Comparison of ENCODE assay signal across 22 cellular contexts in the genomic region with DNA sequence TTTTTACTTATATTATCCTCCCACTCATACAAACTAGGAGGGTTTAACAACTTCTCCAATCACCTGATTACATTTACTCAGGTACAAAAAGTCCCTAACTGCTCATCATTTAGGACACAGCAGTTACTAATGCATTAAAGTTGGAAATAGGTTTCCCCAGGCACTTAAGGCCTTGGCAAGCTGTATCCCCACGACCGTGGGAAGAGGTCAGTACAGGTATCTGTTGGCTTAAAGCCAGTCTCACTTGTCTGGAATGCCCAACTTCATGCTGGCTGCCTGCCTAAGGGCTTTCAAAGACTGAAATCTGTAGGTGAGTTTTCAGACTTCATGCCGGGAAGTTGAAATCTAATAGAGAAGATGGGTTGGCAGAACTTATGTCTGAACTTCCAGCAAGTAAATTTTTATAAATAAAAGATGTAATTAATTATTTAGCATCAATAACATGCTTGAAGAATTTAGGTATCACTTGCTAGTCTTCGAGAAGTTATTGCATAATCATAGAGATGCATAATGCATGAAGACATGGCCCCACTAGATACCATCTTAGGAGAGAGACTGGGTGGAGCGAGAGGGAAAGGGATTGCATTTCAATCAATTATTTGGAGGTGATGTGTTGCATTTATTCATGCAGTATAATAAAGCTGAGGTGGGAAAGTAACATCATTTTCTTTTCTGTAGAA. TPM values are rescaled to one million over a fixed set of nuclear protein-coding genes. Genes with fewer than 3 reads are reported as not detected.
DNase-seq lines count a peak whose midpoint lies in the region; ATAC-seq and TF ChIP-seq lines count a peak whose summit lies in the region.
"Had no signal": no experiment of that assay in that cellular context is flagged by ENCODE, and none has a peak within 500 bp of the region (broad histone marks: within the 10 kb centered on the region; RNA-seq: fewer than 3 reads in every experiment).

No MANE protein-coding gene starts in this region.

- H3K4me1 Mint-ChIP-seq in HFFc6 (ENCODE audit: low read depth), result peaks cover 51% of the 10 kb centered on the region
- H3K4me1 Mint-ChIP-seq in osteocyte (ENCODE audit: unreplicated experiment), result peaks cover 41% of the 10 kb centered on the region
- peaks cover under 1% of the 10 kb centered on the region for H3K4me1 Mint-ChIP-seq in activated CD4-positive, alpha-beta T cell treated with anti-CD3 and anti-CD28 coated beads, Interleukin-2, amount 10 ng/mL, durations not matched to agents 24 days and 14 days
- H3K4me1 Mint-ChIP-seq: naive B cell had no signal

- H3K4me1 ChIP-seq in RWPE2 (ENCODE audit: insufficient read depth, poor library complexity, severe bottlenecking) (peaks cover 11% of the 10 kb centered on the region), ascending aorta (no peaks in the 10 kb centered on the region)

- no peak overlapping the region for H3K4me3 ChIP-seq in RWPE2 (ENCODE audit: severe bottlenecking)
- no peak overlapping the region for H3K4me3 ChIP-seq in ascending aorta
- H3K4me3 ChIP-seq: heart right ventricle had no signal

- intact Hi-C loops in left colon (cut with DNase I, micrococcal nuclease) (no loop called here), ascending aorta (cut with DNase I) (no loop called here)
- intact Hi-C loops in activated CD4-positive, alpha-beta T cell treated with anti-CD3 and anti-CD28 coated beads, Interleukin-2, amount 10 ng/mL, durations not matched to agents 24 days and 14 days (cut with micrococcal nuclease), result no loop called here

- H3K36me3 Mint-ChIP-seq in HFFc6 (ENCODE audit: low read depth), result peaks cover 6% of the 10 kb centered on the region; the same call in 1 of the 2 replicates
- peaks cover 9% of the 10 kb centered on the region for H3K36me3 Mint-ChIP-seq in osteocyte (ENCODE audit: unreplicated experiment)
- no peaks in the 10 kb centered on the region for H3K36me3 Mint-ChIP-seq in activated CD4-positive, alpha-beta T cell treated with anti-CD3 and anti-CD28 coated beads, Interleukin-2, amount 10 ng/mL, durations not matched to agents 24 days and 14 days (ENCODE audit: low read depth)
- H3K36me3 Mint-ChIP-seq: naive B cell had no signal

- H3K36me3 ChIP-seq in RWPE2 (ENCODE audit: low read depth) (no peaks in the 10 kb centered on the region), ascending aorta (no peaks in the 10 kb centered on the region)
- H3K36me3 ChIP-seq: heart right ventricle, WERI-Rb-1 had no signal

- TF ChIP-seq CTCF in HFFc6 (IDR thresholded peaks at IDR 0.05), result no peak
- TF ChIP-seq CTCF in RWPE2 (IDR thresholded peaks at IDR 0.05; ENCODE audit: poor library complexity, severe bottlenecking), result no peak
- TF ChIP-seq CTCF in osteocyte (IDR thresholded peaks at IDR 0.05), result no peak
- no peak for TF ChIP-seq CTCF in ascending aorta (IDR thresholded peaks at IDR 0.05)

- H3K4me3 Mint-ChIP-seq in HFFc6 (peak overlapping the region; percentile 41; the same call in 1 of the 2 replicates), osteocyte (ENCODE audit: unreplicated experiment) (peak overlapping the region; percentile 3)
- no peak overlapping the region for H3K4me3 Mint-ChIP-seq in activated CD4-positive, alpha-beta T cell treated with anti-CD3 and anti-CD28 coated beads, Interleukin-2, amount 10 ng/mL, durations not matched to agents 24 days and 14 days
- H3K4me3 Mint-ChIP-seq: naive B cell had no signal

- H3K9me3 ChIP-seq in RWPE2 (ENCODE audit: severe bottlenecking), result no peaks in the 10 kb centered on the region
- no peaks in the 10 kb centered on the region for H3K9me3 ChIP-seq in ascending aorta
- H3K9me3 ChIP-seq: heart right ventricle had no signal

- H3K27me3 Mint-ChIP-seq in HFFc6 (ENCODE audit: insufficient read depth) (peaks cover 4% of the 10 kb centered on the region), osteocyte (ENCODE audit: unreplicated experiment) (no peaks in the 10 kb centered on the region)
- peaks cover 23% of the 10 kb centered on the region for H3K27me3 Mint-ChIP-seq in activated CD4-positive, alpha-beta T cell treated with anti-CD3 and anti-CD28 coated beads, Interleukin-2, amount 10 ng/mL, durations not matched to agents 24 days and 14 days
- H3K27me3 Mint-ChIP-seq: naive B cell had no signal

- H3K27me3 ChIP-seq in RWPE2 (ENCODE audit: insufficient read depth, poor library complexity, severe bottlenecking) (no peaks in the 10 kb centered on the region), ascending aorta (no peaks in the 10 kb centered on the region)

- ATAC-seq in RWPE2 (ENCODE audit: low read depth) (peak; percentile 68), left colon (no peak)
- ATAC-seq: heart right ventricle, left lobe of liver, Panc1 had no signal

- no peak for DNase-seq in HFFc6
- no peak for DNase-seq in RWPE2 (ENCODE audit: low spot score)
- peak; percentile 26 for DNase-seq in glomerular visceral epithelial cell (ENCODE audit: extremely low spot score)
- no peak for DNase-seq in osteocyte (ENCODE audit: extremely low spot score, unreplicated experiment)
- DNase-seq in left colon, result no peak
- no peak for DNase-seq in ascending aorta (ENCODE audit: low spot score in 2 of 2)
- no peak for DNase-seq in activated T-cell treated with anti-CD3 and anti-CD28 coated beads, Interleukin-2, amount 50 U/mL, for 48 hours
- DNase-seq in activated CD4-positive, alpha-beta T cell treated with anti-CD3 and anti-CD28 coated beads, Interleukin-2, amount 10 ng/mL, durations not matched to agents 24 days and 14 days, result no peak
- DNase-seq: activated gamma-delta T cell; AML-193; anterior cingulate cortex; dermis blood vessel endothelial cell; heart right ventricle; Kasumi-1; naive B cell; NCI-H187; NCI-H526; stimulated activated CD4-positive, alpha-beta T cell treated with anti-CD3 and anti-CD28 coated beads, Interleukin-15, amount 100 ng/mL, for 24 hours; T-helper 1 cell; WERI-Rb-1 had no signal

- H3K9me3 Mint-ChIP-seq in HFFc6, result no peaks in the 10 kb centered on the region
- H3K9me3 Mint-ChIP-seq in osteocyte (ENCODE audit: unreplicated experiment), result no peaks in the 10 kb centered on the region
- no peaks in the 10 kb centered on the region for H3K9me3 Mint-ChIP-seq in activated CD4-positive, alpha-beta T cell treated with anti-CD3 and anti-CD28 coated beads, Interleukin-2, amount 10 ng/mL, durations not matched to agents 24 days and 14 days

- H3K27ac Mint-ChIP-seq in HFFc6, result peak overlapping the region; percentile 80
- H3K27ac Mint-ChIP-seq in osteocyte (ENCODE audit: unreplicated experiment), result peak overlapping the region; percentile 80
- no peak overlapping the region for H3K27ac Mint-ChIP-seq in activated CD4-positive, alpha-beta T cell treated with anti-CD3 and anti-CD28 coated beads, Interleukin-2, amount 10 ng/mL, durations not matched to agents 24 days and 14 days
- H3K27ac Mint-ChIP-seq: naive B cell had no signal

- H3K27ac ChIP-seq in RWPE2 (ENCODE audit: poor library complexity, severe bottlenecking) (no peak overlapping the region), ascending aorta (no peak overlapping the region)
- H3K27ac ChIP-seq: heart right ventricle, WERI-Rb-1 had no signal

RNA-seq across cellular contexts. Expression of a gene that starts 54.2 kb away (rescaled TPM):
- total RNA-seq in HFFc6 (2021; fragmentation: NEBNext Ultra II Directional; extraction: Animal tissue kit (Norgen Biotek cat#: 25700)), result 10 to 100 TPM; 28.4 to 36.4 (median 32.0) TPM
- total RNA-seq in osteocyte (23.7 and 23.9 TPM in 2 replicates), left colon (1 to 10 TPM in 1 of 2 donors, under 1 TPM in 1; 0.98 to 3.2 TPM), ascending aorta (28.0 TPM)
- total RNA-seq in activated CD4-positive, alpha-beta T cell treated with anti-CD3 and anti-CD28 coated beads, Interleukin-2, amount 10 ng/mL, durations not matched to agents 24 days and 14 days, result 0.63 and 0.95 TPM in 2 replicates
